In the genomic region with DNA sequence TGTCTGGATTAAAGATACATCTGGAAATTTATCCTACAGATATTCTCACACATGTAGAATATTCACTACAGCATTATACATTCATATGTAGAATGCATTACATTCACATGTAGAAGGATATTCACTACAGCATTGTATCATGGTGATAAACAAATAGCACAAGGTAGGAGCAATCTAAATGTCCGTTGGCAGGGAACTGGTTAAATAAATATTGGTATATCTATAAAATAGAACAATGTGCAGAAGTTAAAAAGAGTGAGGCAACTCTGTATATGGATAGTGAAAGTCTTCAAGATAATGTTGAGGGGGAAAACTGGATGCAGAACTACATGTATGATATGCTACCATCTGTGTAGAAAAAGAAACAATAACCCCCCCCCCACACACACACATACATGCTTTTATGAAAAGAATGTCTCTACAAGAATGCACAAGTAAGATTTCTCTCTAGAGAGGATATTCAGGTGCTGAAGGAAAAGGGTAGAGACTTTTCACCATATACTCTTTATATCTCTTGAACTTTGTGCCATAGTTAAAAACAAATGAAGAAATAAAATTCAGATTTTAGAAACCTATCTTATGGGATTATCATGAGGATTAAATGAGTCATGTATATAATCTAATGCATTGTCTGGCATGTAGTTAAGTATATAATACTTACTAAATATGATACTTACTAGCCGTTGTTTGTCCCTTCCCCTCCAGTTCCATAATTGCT, we compare ENCODE assay signal across 20 cellular contexts.
"Had no signal": no experiment of that assay in that cellular context is flagged by ENCODE, and none has a peak within 500 bp of the region (broad histone marks: within the 10 kb centered on the region; RNA-seq: fewer than 3 reads in every experiment).

No MANE protein-coding gene starts in this region.

- H3K4me3 ChIP-seq: MG63, SJSA1, SK-N-MC had no signal

- H3K27me3 ChIP-seq: MG63, SJSA1 had no signal

- H3K36me3 ChIP-seq: MG63, SJSA1 had no signal

- H3K27ac ChIP-seq: SJSA1, SK-N-MC had no signal

- DNase-seq: KBM-7, MG63, NCI-H1092, NCI-H1105 treated with DMSO at 0.1 percent for 48 hours, NCI-H1417 treated with DMSO at 0.1 percent for 48 hours, NCI-H146, NCI-H1694 treated with DMSO at 0.1 percent for 48 hours, NCI-H1930, NCI-H2081, NCI-H2107, NCI-H2227 treated with DMSO at 0.1 percent for 48 hours, NCI-H524, NCI-H526 treated with DMSO at 0.1 percent for 48 hours, NCI-H774, Right ventricle myocardium superior, RPMI8226, SIG-M5 had no signal

- FAIRE-seq: RCC 7860 had no signal

- H3K9me3 ChIP-seq: MG63, SJSA1 had no signal
